Comparison of ENCODE assay signal across 8 cellular contexts in genomic region chr2:216014006-216014405, GRCh38. TPM values are rescaled to one million over a fixed set of nuclear protein-coding genes. Genes with fewer than 3 reads are reported as not detected.
DNase-seq lines count a peak whose midpoint lies in the region; ATAC-seq and TF ChIP-seq lines count a peak whose summit lies in the region.
"Had no signal": no experiment of that assay in that cellular context is flagged by ENCODE, and none has a peak within 500 bp of the region (broad histone marks: within the 10 kb centered on the region; RNA-seq: fewer than 3 reads in every experiment).

No MANE protein-coding gene starts in this region.

- no peak overlapping the region for H3K27ac ChIP-seq in GM23338 (ENCODE audit: low read depth)
- no peak overlapping the region for H3K27ac ChIP-seq in OCI-LY7 (ENCODE audit: low read depth, low read length, poor library complexity, severe bottlenecking)
- no peak overlapping the region for H3K27ac ChIP-seq in heart left ventricle
- H3K27ac ChIP-seq: parathyroid adenoma had no signal

- DNase-seq in GM23338 (ENCODE audit: low spot score) (no peak), OCI-LY7 (ENCODE audit: low spot score) (no peak), osteocyte (ENCODE audit: extremely low spot score, unreplicated experiment) (no peak), kidney tubule cell (ENCODE audit: low spot score) (no peak), heart left ventricle (no peak)
- no peak for DNase-seq in stimulated activated CD4-positive, alpha-beta T cell treated with anti-CD3 and anti-CD28 coated beads, Interleukin-12 subunit alpha, Interleukin-12 subunit beta, amount 100 ng/mL, for 4 hours

- H3K27me3 Mint-ChIP-seq in GM23338 (ENCODE audit: insufficient read depth, low read depth, poor library complexity) (peaks cover 6% of the 10 kb centered on the region), osteocyte (ENCODE audit: unreplicated experiment) (no peaks in the 10 kb centered on the region)

- H2AFZ ChIP-seq in GM23338: peak overlapping the region; percentile 70; the same call in 1 of the 2 replicates
- H2AFZ ChIP-seq in OCI-LY7 (ENCODE audit: low read length): peak overlapping the region; percentile 70

- H3K4me1 ChIP-seq in GM23338 (ENCODE audit: insufficient read depth): peaks cover 26% of the 10 kb centered on the region
- H3K4me1 ChIP-seq in OCI-LY7 (ENCODE audit: insufficient read depth, low read length, poor library complexity, severe bottlenecking): peaks cover 56% of the 10 kb centered on the region
- peaks cover 15% of the 10 kb centered on the region for H3K4me1 ChIP-seq in endocrine pancreas (ENCODE audit: control insufficient read depth, insufficient read depth, low read length)
- peaks cover 0 to 25% (median 7%) of the 10 kb centered on the region in 12 donors for H3K4me1 ChIP-seq in heart left ventricle
- H3K4me1 ChIP-seq: parathyroid adenoma had no signal

- no peaks in the 10 kb centered on the region for H3K9me3 Mint-ChIP-seq in GM23338
- no peaks in the 10 kb centered on the region for H3K9me3 Mint-ChIP-seq in osteocyte (ENCODE audit: unreplicated experiment)

- no peaks in the 10 kb centered on the region; the same call in 1 of the 2 replicates for H3K9me3 ChIP-seq in OCI-LY7 (ENCODE audit: low read length)
- H3K9me3 ChIP-seq in endocrine pancreas (ENCODE audit: control insufficient read depth, low read length): no peaks in the 10 kb centered on the region
- H3K9me3 ChIP-seq in heart left ventricle: no peaks in the 10 kb centered on the region

- H4K20me1 ChIP-seq in GM23338 (replicated peaks; ENCODE audit: insufficient read depth) (no peaks in the 10 kb centered on the region), OCI-LY7 (ENCODE audit: insufficient read depth, low read length) (no peaks in the 10 kb centered on the region)

- peak overlapping the region; percentile 46 for H3K4me3 Mint-ChIP-seq in GM23338
- peak overlapping the region; percentile 63 for H3K4me3 Mint-ChIP-seq in osteocyte (ENCODE audit: unreplicated experiment)

- intact Hi-C loops in OCI-LY7 (cut with micrococcal nuclease; ENCODE audit: unreplicated experiment): loop anchor here (5.0 kb wide), 1 partner anchor 702 kb away; the partner anchor contains the start of gene ATIC
- intact Hi-C loops in heart left ventricle (cut with DNase I): no loop called here

- H3K36me3 Mint-ChIP-seq in GM23338 (ENCODE audit: low read depth): peaks cover 8% of the 10 kb centered on the region; the same call in 2 of the 3 replicates
- H3K36me3 Mint-ChIP-seq in osteocyte (ENCODE audit: unreplicated experiment): peaks cover 1% of the 10 kb centered on the region

- H3K9me2 ChIP-seq in GM23338 (ENCODE audit: insufficient read depth) (peaks cover 3% of the 10 kb centered on the region; the same call in 1 of the 2 replicates), OCI-LY7 (ENCODE audit: insufficient read depth, low read length) (no peaks in the 10 kb centered on the region)

- H3K4me2 ChIP-seq in GM23338 (peak overlapping the region; percentile 44), OCI-LY7 (ENCODE audit: low read length) (peak overlapping the region; percentile 87)

- ATAC-seq in GM23338 (no peak), heart left ventricle (no peak)

- H3K79me2 ChIP-seq in GM23338 (replicated peaks; ENCODE audit: insufficient read depth) (peaks cover 37% of the 10 kb centered on the region), OCI-LY7 (ENCODE audit: insufficient read depth, low read depth, low read length) (peaks cover 16% of the 10 kb centered on the region; the same call in 1 of the 2 replicates)
- H3K79me2 ChIP-seq: parathyroid adenoma had no signal

- WGBS in heart left ventricle, 4 donors: 90 to 95% (median 91%) methylated on average over 8 of the region's 8 CpGs

- TF ChIP-seq POLR2A in heart left ventricle (IDR thresholded peaks at IDR 0.05): no peak

- H3K27ac Mint-ChIP-seq in GM23338 (no peak overlapping the region; the same call in 1 of the 2 replicates), osteocyte (ENCODE audit: unreplicated experiment) (no peak overlapping the region)

- POLR2A ChIA-PET in OCI-LY7 (lab: Charles Lee): no interaction called here

- no peaks in the 10 kb centered on the region for H3F3A ChIP-seq in GM23338 (replicated peaks; ENCODE audit: low read depth)

- H3K36me3 ChIP-seq in GM23338 (ENCODE audit: insufficient read depth) (no peaks in the 10 kb centered on the region), OCI-LY7 (ENCODE audit: insufficient read depth, low read length) (no peaks in the 10 kb centered on the region), endocrine pancreas (ENCODE audit: control insufficient read depth, insufficient read depth, low read length) (no peaks in the 10 kb centered on the region), heart left ventricle (no peaks in the 10 kb centered on the region)

- TF ChIP-seq CTCF in GM23338 (conservative IDR thresholded peaks at IDR 0.05; ENCODE audit: low read depth in 2 of 2) (no peak), OCI-LY7 (conservative IDR thresholded peaks at IDR 0.05; ENCODE audit: low read length) (no peak), osteocyte (IDR thresholded peaks at IDR 0.05) (no peak), heart left ventricle (IDR thresholded peaks at IDR 0.05) (no peak)

- H3K4me3 ChIP-seq in GM23338 (peak overlapping the region; percentile 76; the same call in 1 of the 2 replicates), OCI-LY7 (ENCODE audit: low read depth, low read length, poor library complexity, severe bottlenecking) (peak overlapping the region; percentile 81), endocrine pancreas (ENCODE audit: control insufficient read depth, insufficient read depth, low read length) (no peak overlapping the region), heart left ventricle (peak overlapping the region in 4 of 12 donors; percentile 53 to 71 (median 60))

- no TSS peak for BruUV-seq in OCI-LY7 (replicated peaks; lab: Mats Ljungman, UMichigan)

- H3K4me1 Mint-ChIP-seq in GM23338 (peaks cover 22% of the 10 kb centered on the region), osteocyte (ENCODE audit: unreplicated experiment) (peaks cover 11% of the 10 kb centered on the region)

- peak overlapping the region; percentile 10 for H3K9ac ChIP-seq in endocrine pancreas (ENCODE audit: control insufficient read depth, insufficient read depth, low read length)
- H3K9ac ChIP-seq: parathyroid adenoma had no signal

- CTCF ChIA-PET in OCI-LY7 (lab: Charles Lee; ENCODE audit: unreplicated experiment): no interaction called here

- H3K27me3 ChIP-seq in GM23338 (ENCODE audit: insufficient read depth) (no peaks in the 10 kb centered on the region), endocrine pancreas (ENCODE audit: control insufficient read depth, insufficient read depth, low read length) (no peaks in the 10 kb centered on the region), heart left ventricle (no peaks in the 10 kb centered on the region)

TF ChIP-seq in GM23338, 12 proteins besides CTCF, POLR2A, EP300 and RAD21:
- no peak for TF ChIP-seq EZH2 (IDR thresholded peaks at IDR 0.05; ENCODE audit: low read depth, unreplicated experiment)
- no peak for TF ChIP-seq JUNB (IDR thresholded peaks at IDR 0.05; ENCODE audit: unreplicated experiment)
- TF ChIP-seq ETS1 (IDR thresholded peaks at IDR 0.05): no peak
TF ChIP-seq in GM23338: peak in this region for 0.

RNA-seq across cellular contexts. Expression of gene MREG, which starts 0.7 kb away (rescaled TPM):
- 25.3 and 25.8 TPM in 2 replicates for total RNA-seq in GM23338 (2014; rRNA removed; shearing (Covaris generic))
- polyA plus RNA-seq in GM23338 (2016; fragmentation: Nextera tagmentation; extraction: Ambion mirVana) (19.4 and 21.6 TPM in 2 replicates), heart left ventricle (under 1 TPM; 0.14 to 0.23 TPM)
- total RNA-seq in OCI-LY7 (2014; rRNA removed; shearing (Covaris generic)): 9.3 and 10.8 TPM in 2 replicates
- total RNA-seq in OCI-LY7 (2022) (5.3 and 5.6 TPM in 2 replicates), osteocyte (2.8 and 4.0 TPM in 2 replicates), heart left ventricle (1 to 10 TPM in 1 of 9 donors, under 1 TPM in 7, not detected in 1; 0.16 to 2.4 (median 0.40) TPM)
